Comparison of ENCODE assay signal across 8 cellular contexts in genomic region chr2:186848873-186849578, GRCh38. TPM values are rescaled to one million over a fixed set of nuclear protein-coding genes. Genes with fewer than 3 reads are reported as not detected.
A peak's percentile ranks its signal among the peaks of the same experiment; 100 is the strongest.
DNase-seq lines count a peak whose midpoint lies in the region; ATAC-seq and TF ChIP-seq lines count a peak whose summit lies in the region.

Gene ZSWIM2 (minus strand): TSS chr2:186849170. CDS start chr2:186849130, 40 bp downstream.

- DNase-seq in CD1c-positive myeloid dendritic cell (ENCODE audit: extremely low spot score) (peak; percentile 52), KBM-7 (peak; percentile 43), SK-N-DZ (ENCODE audit: low spot score) (peak; percentile 86), coronary artery (ENCODE audit: low spot score) (peak; percentile 75), kidney tubule cell (ENCODE audit: low spot score) (peak; percentile 61), smooth muscle cell of the brain vasculature (ENCODE audit: low read depth, low spot score) (peak; percentile 35)

- TF ChIP-seq CTCF in coronary artery (IDR thresholded peaks at IDR 0.05), result no peak

- H3K27ac ChIP-seq in coronary artery, result peak within 1 kb of the TSS in 1 of 2 donors; percentile 47

- in situ Hi-C loops in KBM-7 (cut with MboI; ENCODE audit: low pct_unique_long_range_greater_than_20kb, low sequenced_read_pairs), result no loop called here

- peak within 1 kb of the TSS; percentile 74 for H3K4me3 ChIP-seq in coronary artery

- ATAC-seq in GM21367 (IDR thresholded peaks at IDR 0.05; ENCODE audit: unreplicated experiment) (peak; percentile 84), GM18858 (IDR thresholded peaks at IDR 0.05; ENCODE audit: unreplicated experiment) (no peak)

RNA-seq across cellular contexts. Expression of gene ZSWIM2, which starts in this region (rescaled TPM):
- 0.20 TPM in 1 of 2 replicates, not detected in the other for polyA plus RNA-seq in SK-N-DZ (2014; cell fraction: cytosol; rRNA removed)
- polyA plus RNA-seq in SK-N-DZ (2014; cell fraction: nucleus; rRNA removed), result 0.07 and 0.23 TPM in 2 replicates

Comparison
In these comparisons a context has a peak if more than half of its experiments do, and no peak if none do; other contexts are left out.
1. DNase-seq: peak in every context shown above with its lines; median percentile 86 in SK-N-DZ; 75 in coronary artery; 61 in kidney tubule cell; 52 in CD1c-positive myeloid dendritic cell; 43 in KBM-7; 35 in smooth muscle cell of the brain vasculature.